In the genomic region with DNA sequence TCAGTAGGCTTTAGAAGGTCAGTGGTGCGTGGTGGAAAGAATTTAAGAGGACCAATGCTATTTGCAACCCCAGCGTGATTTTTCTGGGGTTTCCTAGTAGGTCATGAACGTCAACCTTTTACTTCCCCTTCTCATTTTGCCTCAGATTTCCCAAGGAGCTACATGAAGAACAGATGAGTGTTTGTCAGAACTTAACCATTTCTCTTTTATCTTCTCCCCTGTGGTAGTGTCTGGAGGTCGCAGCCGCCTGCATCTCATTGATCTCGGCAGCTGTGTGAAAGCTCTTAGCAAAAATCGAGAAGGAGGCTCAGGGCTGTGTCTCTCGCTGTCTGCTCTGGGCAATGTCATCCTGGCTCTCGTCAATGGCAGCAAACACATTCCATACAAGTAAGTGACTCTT, we compare ENCODE assay signal across 1 cellular context.
TF ChIP-seq lines count a peak whose summit lies in the region.

No MANE protein-coding gene starts in this region.

TF ChIP-seq in GM12878, 131 proteins besides CTCF, POLR2A, EP300 and RAD21 (continued from another document and continues in another):
- TF ChIP-seq ZZZ3 (IDR thresholded peaks at IDR 0.05; ENCODE audit: control insufficient read depth, insufficient read length, low read depth), result no peak
- peak; percentile 36; the same call in 1 of the 2 replicates for TF ChIP-seq CBX5 (IDR thresholded peaks at IDR 0.05; ENCODE audit: low read depth)
- no peak for TF ChIP-seq HDGF (IDR thresholded peaks at IDR 0.05)
- 0 out of 2 replicates have a peak, but pooled peaks have one; percentile 32 for TF ChIP-seq ATF7 (IDR thresholded peaks at IDR 0.05; ENCODE audit: low read depth)
- peak; percentile 91 for TF ChIP-seq NR2F1 (conservative IDR thresholded peaks at IDR 0.05)
- peak; percentile 61; the same call in 1 of the 2 replicates for TF ChIP-seq BCL11A (IDR thresholded peaks at IDR 0.05; ENCODE audit: low read depth, low read length)
- TF ChIP-seq CHD4 (IDR thresholded peaks at IDR 0.05), result no peak
- no peak for TF ChIP-seq BHLHE40 (IDR thresholded peaks at IDR 0.05; ENCODE audit: borderline replicate concordance in 1 of 2, low read depth in 2 of 2, low read length in 1 of 2)
- TF ChIP-seq POLR2AphosphoS5 (IDR thresholded peaks at IDR 0.05; ENCODE audit: low read length), result peak; percentile 71; the same call in 1 of the 2 replicates
- TF ChIP-seq TBL1XR1 (IDR thresholded peaks at IDR 0.05; ENCODE audit: low read depth, low read length), result no peak
- no peak for TF ChIP-seq BRCA1 (IDR thresholded peaks at IDR 0.05; ENCODE audit: low read depth, low read length)
- no peak for TF ChIP-seq SIX5 (IDR thresholded peaks at IDR 0.05; ENCODE audit: low read depth, low read length, severe bottlenecking)
- TF ChIP-seq DPF2 (IDR thresholded peaks at IDR 0.05), result 0 out of 2 replicates have a peak, but pooled peaks have one; percentile 58
- TF ChIP-seq SMAD1 (IDR thresholded peaks at IDR 0.05; ENCODE audit: low read depth, partially characterized antibody), result no peak
- no peak for TF ChIP-seq RB1 (IDR thresholded peaks at IDR 0.05; ENCODE audit: borderline replicate concordance)
- peak; percentile 54 for TF ChIP-seq CREB1 (IDR thresholded peaks at IDR 0.05; ENCODE audit: low read depth)
- TF ChIP-seq, protein P1, sequence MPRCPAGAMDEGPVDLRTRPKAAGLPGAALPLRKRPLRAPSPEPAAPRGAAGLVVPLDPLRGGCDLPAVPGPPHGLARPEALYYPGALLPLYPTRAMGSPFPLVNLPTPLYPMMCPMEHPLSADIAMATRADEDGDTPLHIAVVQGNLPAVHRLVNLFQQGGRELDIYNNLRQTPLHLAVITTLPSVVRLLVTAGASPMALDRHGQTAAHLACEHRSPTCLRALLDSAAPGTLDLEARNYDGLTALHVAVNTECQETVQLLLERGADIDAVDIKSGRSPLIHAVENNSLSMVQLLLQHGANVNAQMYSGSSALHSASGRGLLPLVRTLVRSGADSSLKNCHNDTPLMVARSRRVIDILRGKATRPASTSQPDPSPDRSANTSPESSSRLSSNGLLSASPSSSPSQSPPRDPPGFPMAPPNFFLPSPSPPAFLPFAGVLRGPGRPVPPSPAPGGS (IDR thresholded peaks at IDR 0.05; ENCODE audit: borderline replicate concordance, insufficient read depth, low read depth, low read length, poor library complexity, severe bottlenecking), result peak; percentile 61
- peak; percentile 58 for TF ChIP-seq MTA2 (IDR thresholded peaks at IDR 0.05; ENCODE audit: low read depth)
- peak; percentile 56; the same call in 1 of the 2 replicates for TF ChIP-seq IKZF1 (conservative IDR thresholded peaks at IDR 0.05)
- no peak for TF ChIP-seq CHD2 (IDR thresholded peaks at IDR 0.05; ENCODE audit: borderline replicate concordance, low read depth, low read length)
- peak; percentile 83 for TF ChIP-seq NFIC (IDR thresholded peaks at IDR 0.05; ENCODE audit: low read depth, low read length)
- TF ChIP-seq, protein P2, sequence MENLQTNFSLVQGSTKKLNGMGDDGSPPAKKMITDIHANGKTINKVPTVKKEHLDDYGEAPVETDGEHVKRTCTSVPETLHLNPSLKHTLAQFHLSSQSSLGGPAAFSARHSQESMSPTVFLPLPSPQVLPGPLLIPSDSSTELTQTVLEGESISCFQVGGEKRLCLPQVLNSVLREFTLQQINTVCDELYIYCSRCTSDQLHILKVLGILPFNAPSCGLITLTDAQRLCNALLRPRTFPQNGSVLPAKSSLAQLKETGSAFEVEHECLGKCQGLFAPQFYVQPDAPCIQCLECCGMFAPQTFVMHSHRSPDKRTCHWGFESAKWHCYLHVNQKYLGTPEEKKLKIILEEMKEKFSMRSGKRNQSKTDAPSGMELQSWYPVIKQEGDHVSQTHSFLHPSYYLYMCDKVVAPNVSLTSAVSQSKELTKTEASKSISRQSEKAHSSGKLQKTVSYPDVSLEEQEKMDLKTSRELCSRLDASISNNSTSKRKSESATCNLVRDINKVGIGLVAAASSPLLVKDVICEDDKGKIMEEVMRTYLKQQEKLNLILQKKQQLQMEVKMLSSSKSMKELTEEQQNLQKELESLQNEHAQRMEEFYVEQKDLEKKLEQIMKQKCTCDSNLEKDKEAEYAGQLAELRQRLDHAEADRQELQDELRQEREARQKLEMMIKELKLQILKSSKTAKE (IDR thresholded peaks at IDR 0.05; ENCODE audit: low read depth, poor library complexity, severe bottlenecking), result peak; percentile 89
- TF ChIP-seq RUNX3 (IDR thresholded peaks at IDR 0.05; ENCODE audit: low read length), result peak; percentile 83
- TF ChIP-seq IRF4 (IDR thresholded peaks at IDR 0.05; ENCODE audit: low read depth, low read length), result peak; percentile 73; the same call in 1 of the 2 replicates
- TF ChIP-seq SUPT20H (IDR thresholded peaks at IDR 0.05; ENCODE audit: borderline replicate concordance, control insufficient read depth, low read depth, low read length), result no peak
- TF ChIP-seq, protein P3, sequence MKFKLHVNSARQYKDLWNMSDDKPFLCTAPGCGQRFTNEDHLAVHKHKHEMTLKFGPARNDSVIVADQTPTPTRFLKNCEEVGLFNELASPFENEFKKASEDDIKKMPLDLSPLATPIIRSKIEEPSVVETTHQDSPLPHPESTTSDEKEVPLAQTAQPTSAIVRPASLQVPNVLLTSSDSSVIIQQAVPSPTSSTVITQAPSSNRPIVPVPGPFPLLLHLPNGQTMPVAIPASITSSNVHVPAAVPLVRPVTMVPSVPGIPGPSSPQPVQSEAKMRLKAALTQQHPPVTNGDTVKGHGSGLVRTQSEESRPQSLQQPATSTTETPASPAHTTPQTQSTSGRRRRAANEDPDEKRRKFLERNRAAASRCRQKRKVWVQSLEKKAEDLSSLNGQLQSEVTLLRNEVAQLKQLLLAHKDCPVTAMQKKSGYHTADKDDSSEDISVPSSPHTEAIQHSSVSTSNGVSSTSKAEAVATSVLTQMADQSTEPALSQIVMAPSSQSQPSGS (IDR thresholded peaks at IDR 0.05; ENCODE audit: low read length), result peak; percentile 82
- TF ChIP-seq, protein P4, sequence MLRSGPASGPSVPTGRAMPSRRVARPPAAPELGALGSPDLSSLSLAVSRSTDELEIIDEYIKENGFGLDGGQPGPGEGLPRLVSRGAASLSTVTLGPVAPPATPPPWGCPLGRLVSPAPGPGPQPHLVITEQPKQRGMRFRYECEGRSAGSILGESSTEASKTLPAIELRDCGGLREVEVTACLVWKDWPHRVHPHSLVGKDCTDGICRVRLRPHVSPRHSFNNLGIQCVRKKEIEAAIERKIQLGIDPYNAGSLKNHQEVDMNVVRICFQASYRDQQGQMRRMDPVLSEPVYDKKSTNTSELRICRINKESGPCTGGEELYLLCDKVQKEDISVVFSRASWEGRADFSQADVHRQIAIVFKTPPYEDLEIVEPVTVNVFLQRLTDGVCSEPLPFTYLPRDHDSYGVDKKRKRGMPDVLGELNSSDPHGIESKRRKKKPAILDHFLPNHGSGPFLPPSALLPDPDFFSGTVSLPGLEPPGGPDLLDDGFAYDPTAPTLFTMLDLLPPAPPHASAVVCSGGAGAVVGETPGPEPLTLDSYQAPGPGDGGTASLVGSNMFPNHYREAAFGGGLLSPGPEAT (IDR thresholded peaks at IDR 0.05; ENCODE audit: low read depth), result peak; percentile 67; the same call in 1 of the 2 replicates
- TF ChIP-seq MYC (IDR thresholded peaks at IDR 0.05; ENCODE audit: insufficient read depth, insufficient read length, insufficient replicate concordance, low read length, severe bottlenecking), result no peak
- TF ChIP-seq FOXK2 (IDR thresholded peaks at IDR 0.05), result no peak
- peak; percentile 77; the same call in 1 of the 2 replicates for TF ChIP-seq CREM (IDR thresholded peaks at IDR 0.05; ENCODE audit: low read depth)
- TF ChIP-seq TCF3 (IDR thresholded peaks at IDR 0.05; ENCODE audit: borderline replicate concordance, insufficient read depth, low read depth, low read length), result 0 out of 2 replicates have a peak, but pooled peaks have one; percentile 48
- TF ChIP-seq NBN (IDR thresholded peaks at IDR 0.05), result 0 out of 2 replicates have a peak, but pooled peaks have one; percentile 44
- TF ChIP-seq, protein P5, sequence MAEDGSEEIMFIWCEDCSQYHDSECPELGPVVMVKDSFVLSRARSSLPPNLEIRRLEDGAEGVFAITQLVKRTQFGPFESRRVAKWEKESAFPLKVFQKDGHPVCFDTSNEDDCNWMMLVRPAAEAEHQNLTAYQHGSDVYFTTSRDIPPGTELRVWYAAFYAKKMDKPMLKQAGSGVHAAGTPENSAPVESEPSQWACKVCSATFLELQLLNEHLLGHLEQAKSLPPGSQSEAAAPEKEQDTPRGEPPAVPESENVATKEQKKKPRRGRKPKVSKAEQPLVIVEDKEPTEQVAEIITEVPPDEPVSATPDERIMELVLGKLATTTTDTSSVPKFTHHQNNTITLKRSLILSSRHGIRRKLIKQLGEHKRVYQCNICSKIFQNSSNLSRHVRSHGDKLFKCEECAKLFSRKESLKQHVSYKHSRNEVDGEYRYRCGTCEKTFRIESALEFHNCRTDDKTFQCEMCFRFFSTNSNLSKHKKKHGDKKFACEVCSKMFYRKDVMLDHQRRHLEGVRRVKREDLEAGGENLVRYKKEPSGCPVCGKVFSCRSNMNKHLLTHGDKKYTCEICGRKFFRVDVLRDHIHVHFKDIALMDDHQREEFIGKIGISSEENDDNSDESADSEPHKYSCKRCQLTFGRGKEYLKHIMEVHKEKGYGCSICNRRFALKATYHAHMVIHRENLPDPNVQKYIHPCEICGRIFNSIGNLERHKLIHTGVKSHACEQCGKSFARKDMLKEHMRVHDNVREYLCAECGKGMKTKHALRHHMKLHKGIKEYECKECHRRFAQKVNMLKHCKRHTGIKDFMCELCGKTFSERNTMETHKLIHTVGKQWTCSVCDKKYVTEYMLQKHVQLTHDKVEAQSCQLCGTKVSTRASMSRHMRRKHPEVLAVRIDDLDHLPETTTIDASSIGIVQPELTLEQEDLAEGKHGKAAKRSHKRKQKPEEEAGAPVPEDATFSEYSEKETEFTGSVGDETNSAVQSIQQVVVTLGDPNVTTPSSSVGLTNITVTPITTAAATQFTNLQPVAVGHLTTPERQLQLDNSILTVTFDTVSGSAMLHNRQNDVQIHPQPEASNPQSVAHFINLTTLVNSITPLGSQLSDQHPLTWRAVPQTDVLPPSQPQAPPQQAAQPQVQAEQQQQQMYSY (CRISPR knock-in tag; IDR thresholded peaks at IDR 0.05), result no peak
- TF ChIP-seq IKZF2 (IDR thresholded peaks at IDR 0.05), result peak; percentile 66 to 67; a peak in 2 of 4 replicates
- TF ChIP-seq SPI1 (IDR thresholded peaks at IDR 0.05; ENCODE audit: borderline replicate concordance, insufficient read depth, low read depth, low read length), result no peak; the same call in 1 of the 2 replicates
- TF ChIP-seq GABPA (IDR thresholded peaks at IDR 0.05; ENCODE audit: low read depth), result 0 out of 2 replicates have a peak, but pooled peaks have one; percentile 45
- no peak for TF ChIP-seq ZNF207 (IDR thresholded peaks at IDR 0.05; ENCODE audit: borderline replicate concordance)
- 0 out of 2 replicates have a peak, but pooled peaks have one; percentile 26 for TF ChIP-seq GATAD2B (conservative IDR thresholded peaks at IDR 0.05; ENCODE audit: low read depth)
- TF ChIP-seq, protein P6, sequence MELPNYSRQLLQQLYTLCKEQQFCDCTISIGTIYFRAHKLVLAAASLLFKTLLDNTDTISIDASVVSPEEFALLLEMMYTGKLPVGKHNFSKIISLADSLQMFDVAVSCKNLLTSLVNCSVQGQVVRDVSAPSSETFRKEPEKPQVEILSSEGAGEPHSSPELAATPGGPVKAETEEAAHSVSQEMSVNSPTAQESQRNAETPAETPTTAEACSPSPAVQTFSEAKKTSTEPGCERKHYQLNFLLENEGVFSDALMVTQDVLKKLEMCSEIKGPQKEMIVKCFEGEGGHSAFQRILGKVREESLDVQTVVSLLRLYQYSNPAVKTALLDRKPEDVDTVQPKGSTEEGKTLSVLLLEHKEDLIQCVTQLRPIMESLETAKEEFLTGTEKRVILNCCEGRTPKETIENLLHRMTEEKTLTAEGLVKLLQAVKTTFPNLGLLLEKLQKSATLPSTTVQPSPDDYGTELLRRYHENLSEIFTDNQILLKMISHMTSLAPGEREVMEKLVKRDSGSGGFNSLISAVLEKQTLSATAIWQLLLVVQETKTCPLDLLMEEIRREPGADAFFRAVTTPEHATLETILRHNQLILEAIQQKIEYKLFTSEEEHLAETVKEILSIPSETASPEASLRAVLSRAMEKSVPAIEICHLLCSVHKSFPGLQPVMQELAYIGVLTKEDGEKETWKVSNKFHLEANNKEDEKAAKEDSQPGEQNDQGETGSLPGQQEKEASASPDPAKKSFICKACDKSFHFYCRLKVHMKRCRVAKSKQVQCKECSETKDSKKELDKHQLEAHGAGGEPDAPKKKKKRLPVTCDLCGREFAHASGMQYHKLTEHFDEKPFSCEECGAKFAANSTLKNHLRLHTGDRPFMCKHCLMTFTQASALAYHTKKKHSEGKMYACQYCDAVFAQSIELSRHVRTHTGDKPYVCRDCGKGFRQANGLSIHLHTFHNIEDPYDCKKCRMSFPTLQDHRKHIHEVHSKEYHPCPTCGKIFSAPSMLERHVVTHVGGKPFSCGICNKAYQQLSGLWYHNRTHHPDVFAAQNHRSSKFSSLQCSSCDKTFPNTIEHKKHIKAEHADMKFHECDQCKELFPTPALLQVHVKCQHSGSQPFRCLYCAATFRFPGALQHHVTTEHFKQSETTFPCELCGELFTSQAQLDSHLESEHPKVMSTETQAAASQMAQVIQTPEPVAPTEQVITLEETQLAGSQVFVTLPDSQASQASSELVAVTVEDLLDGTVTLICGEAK (IDR thresholded peaks at IDR 0.05; ENCODE audit: borderline replicate concordance), result no peak
- TF ChIP-seq NR2C2 (IDR thresholded peaks at IDR 0.05; ENCODE audit: borderline replicate concordance, control insufficient read depth, insufficient read length, low read depth), result no peak
- TF ChIP-seq BMI1 (IDR thresholded peaks at IDR 0.05; ENCODE audit: borderline replicate concordance), result no peak
- peak; percentile 50; the same call in 1 of the 2 replicates for TF ChIP-seq MEF2A (IDR thresholded peaks at IDR 0.05; ENCODE audit: insufficient read depth, low read depth, low read length)
- TF ChIP-seq SP1 (IDR thresholded peaks at IDR 0.05; ENCODE audit: low read depth, low read length), result peak; percentile 35
- TF ChIP-seq, protein P7, sequence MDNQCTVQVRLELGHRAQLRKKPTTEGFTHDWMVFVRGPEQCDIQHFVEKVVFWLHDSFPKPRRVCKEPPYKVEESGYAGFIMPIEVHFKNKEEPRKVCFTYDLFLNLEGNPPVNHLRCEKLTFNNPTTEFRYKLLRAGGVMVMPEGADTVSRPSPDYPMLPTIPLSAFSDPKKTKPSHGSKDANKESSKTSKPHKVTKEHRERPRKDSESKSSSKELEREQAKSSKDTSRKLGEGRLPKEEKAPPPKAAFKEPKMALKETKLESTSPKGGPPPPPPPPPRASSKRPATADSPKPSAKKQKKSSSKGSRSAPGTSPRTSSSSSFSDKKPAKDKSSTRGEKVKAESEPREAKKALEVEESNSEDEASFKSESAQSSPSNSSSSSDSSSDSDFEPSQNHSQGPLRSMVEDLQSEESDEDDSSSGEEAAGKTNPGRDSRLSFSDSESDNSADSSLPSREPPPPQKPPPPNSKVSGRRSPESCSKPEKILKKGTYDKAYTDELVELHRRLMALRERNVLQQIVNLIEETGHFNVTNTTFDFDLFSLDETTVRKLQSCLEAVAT (IDR thresholded peaks at IDR 0.05), result no peak
- TF ChIP-seq FOXM1 (IDR thresholded peaks at IDR 0.05; ENCODE audit: low read depth, low read length), result peak; percentile 75; the same call in 1 of the 2 replicates
- TF ChIP-seq KLF5 (IDR thresholded peaks at IDR 0.05; ENCODE audit: partially characterized antibody), result no peak
- TF ChIP-seq RFX5 (IDR thresholded peaks at IDR 0.05; ENCODE audit: low read depth, low read length), result no peak
- peak; percentile 40; the same call in 1 of the 2 replicates for TF ChIP-seq TCF12 (IDR thresholded peaks at IDR 0.05; ENCODE audit: low read depth, low read length)
- peak; percentile 80 for TF ChIP-seq JUNB (IDR thresholded peaks at IDR 0.05)
- TF ChIP-seq SMARCA5 (IDR thresholded peaks at IDR 0.05), result no peak
- TF ChIP-seq MTA3 (IDR thresholded peaks at IDR 0.05; ENCODE audit: borderline replicate concordance, low read length), result peak; percentile 25; the same call in 1 of the 2 replicates
